ENCODE assay signal across 10 cellular contexts in genomic region chr7:28754027-28754426, GRCh38.
A peak's percentile ranks its signal among the peaks of the same experiment; 100 is the strongest.
DNase-seq lines count a peak whose midpoint lies in the region; ATAC-seq lines count a peak whose summit lies in the region.
"Had no signal": no experiment of that assay in that cellular context is flagged by ENCODE, and none has a peak within 500 bp of the region (broad histone marks: within the 10 kb centered on the region; RNA-seq: fewer than 3 reads in every experiment).

No MANE protein-coding gene starts in this region.

- ATAC-seq in HG02678 (IDR thresholded peaks at IDR 0.05; ENCODE audit: unreplicated experiment) (peak; percentile 54), GM21717 (IDR thresholded peaks at IDR 0.05; ENCODE audit: unreplicated experiment) (no peak), GM19324 (IDR thresholded peaks at IDR 0.05; ENCODE audit: low FRiP score, unreplicated experiment) (no peak)
- ATAC-seq: effector memory CD8-positive, alpha-beta T cell had no signal

- DNase-seq in AG20443 (ENCODE audit: low spot score) (peak; percentile 63), anterior cingulate cortex (lab: John Stamatoyannopoulos, UW) (peak in 53 of 58 donors; percentile 34 to 94 (median 78)), inferior parietal cortex (ENCODE audit: extremely low spot score) (peak; percentile 84), NCI-H345 (lab: John Stamatoyannopoulos, UW) (no peak)
- DNase-seq in stimulated activated CD4-positive, alpha-beta T cell treated with anti-CD3 and anti-CD28 coated beads, Interleukin-12 subunit alpha, Interleukin-12 subunit beta, amount 100 ng/mL, for 4 hours: no peak
- DNase-seq: effector memory CD8-positive, alpha-beta T cell; NCI-H1048 had no signal

Comparison
In these comparisons a context has a peak if more than half of its experiments do, and no peak if none do; other contexts are left out.
1. DNase-seq: peak in AG20443 (single experiment), anterior cingulate cortex (53 of 58) and inferior parietal cortex (single experiment); none in stimulated activated CD4-positive, alpha-beta T cell treated with anti-CD3 and anti-CD28 coated beads, Interleukin-12 subunit alpha, Interleukin-12 subunit beta, amount 100 ng/mL, for 4 hours (single experiment) and NCI-H345 (single experiment).